ENCODE assay signal across 1 cellular context in genomic region chr7:131625349-131625748, GRCh38.
TF ChIP-seq lines count a peak whose summit lies in the region.

No MANE protein-coding gene starts in this region.

TF ChIP-seq in IMR-90, 13 proteins besides CTCF, POLR2A, EP300 and RAD21:
- peak; percentile 67 for TF ChIP-seq MAFK (IDR thresholded peaks at IDR 0.05; ENCODE audit: low read depth, low read length)
